21 cellular contexts compared by ENCODE assay signal in the genomic region with DNA sequence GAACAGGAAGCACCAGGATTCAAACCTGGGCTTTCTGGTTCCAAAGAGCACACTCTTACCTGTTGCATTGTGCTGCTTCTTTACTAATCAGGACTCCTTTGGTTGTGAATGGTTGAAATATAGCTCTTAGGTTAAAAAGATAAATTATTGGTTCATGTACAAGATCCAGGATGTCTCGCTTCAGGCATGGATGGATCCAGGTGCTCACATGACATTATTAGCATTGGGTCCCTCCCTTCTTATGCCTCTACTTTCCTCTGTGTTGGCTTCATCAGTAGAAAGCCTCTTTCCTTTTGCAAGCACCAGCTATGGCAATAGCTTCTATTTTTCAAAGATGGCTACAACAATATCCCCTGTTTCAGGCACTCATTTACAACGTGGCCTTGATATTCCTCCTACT.
"Had no signal": no experiment of that assay in that cellular context is flagged by ENCODE, and none has a peak within 500 bp of the region (broad histone marks: within the 10 kb centered on the region; RNA-seq: fewer than 3 reads in every experiment).

No MANE protein-coding gene starts in this region.

- H3K4me3 ChIP-seq: ascending aorta, colonic mucosa, gastrocnemius medialis, left ventricle myocardium inferior, prostate gland, right atrium auricular region, suprapubic skin, transverse colon, vagina had no signal

- H3K9me3 ChIP-seq: ascending aorta, colonic mucosa, gastrocnemius medialis, prostate gland, suprapubic skin, transverse colon, vagina had no signal

- H3K36me3 Mint-ChIP-seq: activated naive CD4-positive, alpha-beta T cell treated with anti-CD3 and anti-CD28 coated beads, Interleukin-2, amount 50 U/mL, for 24 hours had no signal

- FAIRE-seq: keratinocyte had no signal

- H3K27ac Mint-ChIP-seq: activated naive CD4-positive, alpha-beta T cell treated with anti-CD3 and anti-CD28 coated beads, Interleukin-2, amount 50 U/mL, for 24 hours; activated T-cell treated with anti-CD3 and anti-CD28 coated beads, Interleukin-2, amount 50 U/mL, for 72 hours; stimulated activated naive CD8-positive, alpha-beta T cell treated with anti-CD3 and anti-CD28 coated beads, Interleukin-15, amount 100 ng/mL, for 72 hours had no signal

- H3K4me1 ChIP-seq: ascending aorta, colonic mucosa, gastrocnemius medialis, left ventricle myocardium inferior, prostate gland, right atrium auricular region, suprapubic skin had no signal

- H3K27ac ChIP-seq: ascending aorta, colonic mucosa, gastrocnemius medialis, left ventricle myocardium inferior, prostate gland, right atrium auricular region, suprapubic skin, transverse colon, vagina, VCaP had no signal

- H3K27me3 ChIP-seq: ascending aorta, gastrocnemius medialis, right atrium auricular region, transverse colon, vagina had no signal

- H3K36me3 ChIP-seq: ascending aorta, colonic mucosa, gastrocnemius medialis, left ventricle myocardium inferior, prostate gland, right atrium auricular region, suprapubic skin, transverse colon, vagina had no signal

- H3K4me1 Mint-ChIP-seq: activated naive CD4-positive, alpha-beta T cell treated with anti-CD3 and anti-CD28 coated beads, Interleukin-2, amount 50 U/mL, for 24 hours; central memory CD8-positive, alpha-beta T cell; stimulated activated naive CD8-positive, alpha-beta T cell treated with anti-CD3 and anti-CD28 coated beads, Interleukin-15, amount 100 ng/mL, for 72 hours had no signal

- H3K4me3 Mint-ChIP-seq: activated naive CD4-positive, alpha-beta T cell treated with anti-CD3 and anti-CD28 coated beads, Interleukin-2, amount 50 U/mL, for 24 hours; activated T-cell treated with anti-CD3 and anti-CD28 coated beads, Interleukin-2, amount 50 U/mL, for 72 hours; central memory CD8-positive, alpha-beta T cell; neural crest cell; stimulated activated naive CD8-positive, alpha-beta T cell treated with anti-CD3 and anti-CD28 coated beads, Interleukin-15, amount 100 ng/mL, for 72 hours had no signal

- DNase-seq: activated CD4-positive, alpha-beta T cell treated with anti-CD3 and anti-CD28 coated beads for 1 hour; activated effector memory CD4-positive, alpha-beta T cell treated with anti-CD3 and anti-CD28 coated beads, Interleukin-2, amount 50 U/mL, for 16 hours; activated T-cell treated with anti-CD3 and anti-CD28 coated beads, Interleukin-2, amount 50 U/mL, for 72 hours; colonic mucosa; gastrocnemius medialis; head of caudate nucleus; left ventricle myocardium inferior; mammary epithelial cell; stimulated activated CD4-positive, alpha-beta T cell treated with anti-CD3 and anti-CD28 coated beads, Interleukin-2, amount 100 ng/mL, for 24 hours; stimulated activated naive CD8-positive, alpha-beta T cell treated with anti-CD3 and anti-CD28 coated beads, Interleukin-15, amount 100 ng/mL, for 72 hours; transverse colon had no signal

- ATAC-seq: activated T-cell treated with anti-CD3 and anti-CD28 coated beads, Interleukin-2, amount 50 U/mL, for 72 hours; gastrocnemius medialis; stimulated activated naive CD8-positive, alpha-beta T cell treated with anti-CD3 and anti-CD28 coated beads, Interleukin-15, amount 100 ng/mL, for 72 hours had no signal
